3 cellular contexts compared by ENCODE assay signal in genomic region chr6:34407915-34408314, GRCh38.
TF ChIP-seq lines count a peak whose summit lies in the region.

No MANE protein-coding gene starts in this region.

TF ChIP-seq in HEK293, 187 proteins besides CTCF, POLR2A, EP300 and RAD21:
- TF ChIP-seq ZNF121 (tag by site-specific recombination; IDR thresholded peaks at IDR 0.05), result peak; percentile 28; the same call in 1 of the 2 replicates

TF ChIP-seq in K562, 482 proteins besides CTCF, POLR2A, EP300 and RAD21:
- 0 out of 2 replicates have a peak, but pooled peaks have one; percentile 13 for TF ChIP-seq BCOR (IDR thresholded peaks at IDR 0.05)
- peak; percentile 9 for TF ChIP-seq RBM25 (IDR thresholded peaks at IDR 0.05; ENCODE audit: low read depth, low read length, severe bottlenecking)
- TF ChIP-seq ZNF121 (CRISPR knock-in tag; conservative IDR thresholded peaks at IDR 0.05), result peak; percentile 83

TF ChIP-seq in HepG2, 621 proteins besides CTCF, POLR2A, EP300 and RAD21:
- peak; percentile 66 for TF ChIP-seq ZNF121 (CRISPR knock-in tag; IDR thresholded peaks at IDR 0.05)
- 0 out of 2 replicates have a peak, but pooled peaks have one; percentile 14 for TF ChIP-seq ZNF770 (CRISPR knock-in tag; IDR thresholded peaks at IDR 0.05)
